1 cellular context compared by ENCODE assay signal in the genomic region with DNA sequence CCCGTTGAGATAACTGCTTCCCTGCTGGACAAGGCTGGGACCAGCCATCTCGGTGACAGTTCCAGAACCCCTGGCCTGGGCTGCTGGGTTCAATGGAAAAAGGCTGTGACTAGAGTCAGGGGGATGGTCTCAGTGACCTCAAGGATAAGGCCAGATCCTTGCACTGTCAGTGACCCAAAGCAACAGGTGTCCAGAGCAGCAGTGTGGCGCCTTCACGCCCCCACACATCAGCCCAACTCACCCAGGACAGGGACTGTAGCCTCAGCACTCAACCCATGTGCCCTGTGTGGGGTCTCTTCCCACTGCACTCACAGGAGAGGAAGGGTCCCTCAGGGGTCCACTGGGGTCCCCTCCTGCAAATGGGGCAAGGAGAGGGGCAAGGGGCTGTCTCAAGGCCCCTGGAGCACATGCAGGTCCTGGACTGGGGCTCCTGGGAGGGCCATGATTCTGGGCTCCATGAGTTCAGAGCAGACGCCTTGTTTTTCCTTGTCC.
TF ChIP-seq lines count a peak whose summit lies in the region.

No MANE protein-coding gene starts in this region.

TF ChIP-seq in IMR-90, 13 proteins besides CTCF, POLR2A, EP300 and RAD21 (continued from another document):
- TF ChIP-seq NFE2L2 (IDR thresholded peaks at IDR 0.05; ENCODE audit: low read depth, low read length) (no peak), SMC3 (IDR thresholded peaks at IDR 0.05; ENCODE audit: low read depth, low read length) (no peak), CHD1 (IDR thresholded peaks at IDR 0.05; ENCODE audit: low read depth, low read length) (no peak), ELK1 (IDR thresholded peaks at IDR 0.05; ENCODE audit: borderline replicate concordance, low read depth, low read length) (no peak), BHLHE40 (IDR thresholded peaks at IDR 0.05; ENCODE audit: low read depth, low read length) (no peak), USF2 (IDR thresholded peaks at IDR 0.05; ENCODE audit: low read depth, low read length) (no peak), MAFK (IDR thresholded peaks at IDR 0.05; ENCODE audit: low read depth, low read length) (no peak), FOS (IDR thresholded peaks at IDR 0.05; ENCODE audit: low read depth, low read length) (no peak)
